Comparison of ENCODE assay signal across 18 cellular contexts in genomic region chr10:31884386-31884785, GRCh38.
"Had no signal": no experiment of that assay in that cellular context is flagged by ENCODE, and none has a peak within 500 bp of the region (broad histone marks: within the 10 kb centered on the region; RNA-seq: fewer than 3 reads in every experiment).

No MANE protein-coding gene starts in this region.

- H3K27me3 Mint-ChIP-seq: naive thymus-derived CD8-positive, alpha-beta T cell; stimulated activated naive B cell treated with anti-CD40 and anti-IgM and Interleukin-4, amounts not matched to agents 10 μg/mL and 1 μg/mL and 100 μg/mL, for 72 hours; stimulated activated naive CD8-positive, alpha-beta T cell treated with anti-CD3 and anti-CD28 coated beads, Interleukin-15, amount 100 ng/mL, for 72 hours had no signal

- DNase-seq: cortex of kidney; effector memory CD4-positive, alpha-beta T cell; gastrocnemius medialis; heart right ventricle; hypothalamus; kidney glomerular epithelial cell; mammary epithelial cell; naive thymus-derived CD8-positive, alpha-beta T cell; ovary; sigmoid colon; stimulated activated CD4-positive, alpha-beta T cell treated with anti-CD3 and anti-CD28 coated beads, Interleukin-2, amount 100 ng/mL, for 24 hours; stimulated activated CD4-positive, alpha-beta T cell treated with anti-CD3 and anti-CD28 coated beads, Interleukin-4, amount 100 ng/mL, for 4 hours; stimulated activated naive B cell treated with anti-CD40 and anti-IgM and Interleukin-4, amounts not matched to agents 10 μg/mL and 1 μg/mL and 100 μg/mL, for 72 hours; stimulated activated naive CD8-positive, alpha-beta T cell treated with anti-CD3 and anti-CD28 coated beads, Interleukin-15, amount 100 ng/mL, for 72 hours; substantia nigra; transverse colon had no signal

- H3K27ac Mint-ChIP-seq: naive thymus-derived CD8-positive, alpha-beta T cell; stimulated activated naive B cell treated with anti-CD40 and anti-IgM and Interleukin-4, amounts not matched to agents 10 μg/mL and 1 μg/mL and 100 μg/mL, for 72 hours; stimulated activated naive CD8-positive, alpha-beta T cell treated with anti-CD3 and anti-CD28 coated beads, Interleukin-15, amount 100 ng/mL, for 72 hours had no signal

- H3K4me3 Mint-ChIP-seq: naive thymus-derived CD8-positive, alpha-beta T cell; neural crest cell; stimulated activated naive B cell treated with anti-CD40 and anti-IgM and Interleukin-4, amounts not matched to agents 10 μg/mL and 1 μg/mL and 100 μg/mL, for 72 hours; stimulated activated naive CD8-positive, alpha-beta T cell treated with anti-CD3 and anti-CD28 coated beads, Interleukin-15, amount 100 ng/mL, for 72 hours had no signal

- ATAC-seq: esophagus mucosa; gastrocnemius medialis; heart right ventricle; naive thymus-derived CD8-positive, alpha-beta T cell; stimulated activated naive B cell treated with anti-CD40 and anti-IgM and Interleukin-4, amounts not matched to agents 10 μg/mL and 1 μg/mL and 100 μg/mL, for 72 hours; stimulated activated naive CD8-positive, alpha-beta T cell treated with anti-CD3 and anti-CD28 coated beads, Interleukin-15, amount 100 ng/mL, for 72 hours had no signal

- H3K9me3 Mint-ChIP-seq: naive thymus-derived CD8-positive, alpha-beta T cell; neural crest cell; stimulated activated naive B cell treated with anti-CD40 and anti-IgM and Interleukin-4, amounts not matched to agents 10 μg/mL and 1 μg/mL and 100 μg/mL, for 72 hours; stimulated activated naive CD8-positive, alpha-beta T cell treated with anti-CD3 and anti-CD28 coated beads, Interleukin-15, amount 100 ng/mL, for 72 hours had no signal
